In genomic region chr13:67416047-67416925, GRCh38 we compare ENCODE assay signal across 8 cellular contexts.
DNase-seq lines count a peak whose midpoint lies in the region; ATAC-seq and TF ChIP-seq lines count a peak whose summit lies in the region.

No MANE protein-coding gene starts in this region.

- H3K4me3 ChIP-seq in AG10803 (ENCODE audit: low read length) (no peak overlapping the region), MM.1S (ENCODE audit: low read length) (no peak overlapping the region)
- no peak overlapping the region for H3K4me3 ChIP-seq in CD4-positive, alpha-beta memory T cell (ENCODE audit: low read length in 2 of 2)

- H3K27ac ChIP-seq in MM.1S (ENCODE audit: low read length), result no peak overlapping the region
- no peak overlapping the region for H3K27ac ChIP-seq in CD4-positive, alpha-beta memory T cell (ENCODE audit: low read depth, low read length)

- H2AFZ ChIP-seq in MM.1S (ENCODE audit: low read length), result no peak overlapping the region

- H3K9me2 ChIP-seq in MM.1S (replicated peaks; ENCODE audit: insufficient read depth, low read length), result no peaks in the 10 kb centered on the region

- H3K36me3 ChIP-seq in MM.1S (replicated peaks; ENCODE audit: insufficient read depth, low read length), result no peaks in the 10 kb centered on the region
- H3K36me3 ChIP-seq in CD4-positive, alpha-beta memory T cell (ENCODE audit: insufficient read depth, low read length), result no peaks in the 10 kb centered on the region

- no peaks in the 10 kb centered on the region for H3K27me3 Mint-ChIP-seq in type B pancreatic cell
- no peaks in the 10 kb centered on the region for H3K27me3 Mint-ChIP-seq in CD4-positive, alpha-beta memory T cell

- H3K79me2 ChIP-seq in MM.1S (ENCODE audit: low read length), result no peaks in the 10 kb centered on the region

- ATAC-seq in GM21381 (IDR thresholded peaks at IDR 0.05; ENCODE audit: unreplicated experiment) (peak; percentile 84), GM18870 (IDR thresholded peaks at IDR 0.05; ENCODE audit: unreplicated experiment) (no peak)

- no peak overlapping the region for H3K4me3 Mint-ChIP-seq in type B pancreatic cell
- no peak overlapping the region for H3K4me3 Mint-ChIP-seq in CD4-positive, alpha-beta memory T cell

- peak; percentile 1 for DNase-seq in AG10803 (ENCODE audit: low read depth)
- no peak for DNase-seq in MM.1S
- DNase-seq in fibroblast of gingiva (ENCODE audit: low read depth), result peak; percentile 7
- DNase-seq in type B pancreatic cell (ENCODE audit: extremely low spot score, unreplicated experiment), result no peak
- DNase-seq in CD4-positive, alpha-beta memory T cell, result no peak
- DNase-seq in putamen (ENCODE audit: low spot score), result no peak

- H3K27ac Mint-ChIP-seq in type B pancreatic cell, result no peak overlapping the region
- no peak overlapping the region for H3K27ac Mint-ChIP-seq in CD4-positive, alpha-beta memory T cell

- no peaks in the 10 kb centered on the region for H3K4me1 ChIP-seq in MM.1S (ENCODE audit: low read length)
- H3K4me1 ChIP-seq in CD4-positive, alpha-beta memory T cell (ENCODE audit: insufficient read depth, low read length), result no peaks in the 10 kb centered on the region

- H3K27me3 ChIP-seq in MM.1S (replicated peaks; ENCODE audit: insufficient read depth, low read length), result no peaks in the 10 kb centered on the region
- H3K27me3 ChIP-seq in CD4-positive, alpha-beta memory T cell (ENCODE audit: insufficient read depth, low read length), result no peaks in the 10 kb centered on the region

- TF ChIP-seq CTCF in AG10803 (conservative IDR thresholded peaks at IDR 0.05; ENCODE audit: low read length) (peak; percentile 52), MM.1S (IDR thresholded peaks at IDR 0.05; ENCODE audit: low read length) (peak; percentile 26; the same call in 1 of the 2 replicates), type B pancreatic cell (conservative IDR thresholded peaks at IDR 0.05) (peak; percentile 72)

- no peak overlapping the region for H3K4me2 ChIP-seq in MM.1S (ENCODE audit: low read depth, low read length)

- CTCF ChIA-PET in CD4-positive, alpha-beta memory T cell (lab: Charles Lee; ENCODE audit: partially characterized antibody), result no interaction called here

- H3K9ac ChIP-seq in MM.1S (ENCODE audit: low read length), result no peak overlapping the region

- no peaks in the 10 kb centered on the region for H3F3A ChIP-seq in MM.1S (ENCODE audit: insufficient read depth, low read length)

- no peaks in the 10 kb centered on the region for H3K9me3 Mint-ChIP-seq in type B pancreatic cell
- H3K9me3 Mint-ChIP-seq in CD4-positive, alpha-beta memory T cell, result peaks cover 0 to 4% (median 0%) of the 10 kb centered on the region in 8 donors

- no peaks in the 10 kb centered on the region for H4K20me1 ChIP-seq in MM.1S (ENCODE audit: insufficient read depth, low read length)

- H3K4me1 Mint-ChIP-seq in type B pancreatic cell (ENCODE audit: unreplicated experiment), result no peaks in the 10 kb centered on the region
- no peaks in the 10 kb centered on the region for H3K4me1 Mint-ChIP-seq in CD4-positive, alpha-beta memory T cell

- H3K36me3 Mint-ChIP-seq in type B pancreatic cell, result no peaks in the 10 kb centered on the region
- no peaks in the 10 kb centered on the region for H3K36me3 Mint-ChIP-seq in CD4-positive, alpha-beta memory T cell

- intact Hi-C loops in CD4-positive, alpha-beta memory T cell (cut with micrococcal nuclease), result no loop called here

- POLR2A ChIA-PET in CD4-positive, alpha-beta memory T cell (lab: Charles Lee; ENCODE audit: partially characterized antibody), result no interaction called here

- no peaks in the 10 kb centered on the region for H3K9me3 ChIP-seq in MM.1S (replicated peaks; ENCODE audit: insufficient read depth, low read length)
- H3K9me3 ChIP-seq in CD4-positive, alpha-beta memory T cell (ENCODE audit: control insufficient read depth in 1 of 2, low read length in 2 of 2), result peaks cover 0 to 4% of the 10 kb centered on the region in 2 donors

Comparison
In these comparisons a context has a peak if more than half of its experiments do, and no peak if none do; other contexts are left out.
1. DNase-seq: peak in AG10803 (single experiment) and fibroblast of gingiva (single experiment); none in MM.1S (single experiment), type B pancreatic cell (single experiment), CD4-positive, alpha-beta memory T cell (0 of 5) and putamen (single experiment).
2. Peak in every context shown above with its lines, with median percentiles within 50 percentile points of each other: CTCF ChIP-seq.